Comparison of ENCODE assay signal across 1 cellular context in the genomic region with DNA sequence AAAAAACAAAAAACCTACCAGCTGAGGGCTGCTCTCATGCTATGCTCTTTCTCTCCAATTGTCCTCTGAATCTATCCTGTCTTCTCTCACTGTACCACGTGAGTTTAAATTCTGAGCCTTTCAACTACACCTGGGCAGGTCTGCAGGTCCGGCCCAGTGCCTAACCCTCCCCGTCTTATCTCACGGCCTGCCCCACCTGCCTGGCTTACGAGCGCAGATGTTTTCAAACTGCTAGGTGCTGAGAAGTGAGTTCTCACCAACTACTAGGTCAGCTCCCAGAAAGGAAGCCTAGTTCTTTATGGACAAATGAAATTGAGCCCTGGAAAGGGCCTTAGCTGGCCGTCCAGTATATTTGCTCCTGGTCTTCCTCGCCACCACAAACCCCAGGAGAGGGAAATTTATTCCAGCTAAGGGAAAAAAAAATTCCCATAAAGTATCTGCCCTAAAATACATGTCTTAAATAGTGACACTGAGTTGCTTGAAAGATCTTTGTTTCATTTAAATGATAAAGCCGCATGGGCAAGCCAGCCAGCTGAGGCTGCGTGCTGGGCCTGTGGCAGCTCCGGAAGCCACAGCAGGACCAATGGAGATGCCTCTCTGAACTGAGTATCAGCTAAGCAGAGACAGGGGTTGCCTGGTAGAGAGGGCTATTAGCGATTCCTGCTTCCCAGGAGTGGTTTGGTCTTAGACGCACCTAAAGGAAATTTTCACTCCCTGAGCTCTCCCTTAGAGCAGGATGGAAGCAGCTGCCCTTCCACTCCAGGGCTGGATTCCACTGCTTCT.
TF ChIP-seq lines count a peak whose summit lies in the region.

No MANE protein-coding gene starts in this region.

TF ChIP-seq in GM23338, 12 proteins besides CTCF, POLR2A, EP300 and RAD21 (continued from another document):
- TF ChIP-seq, protein P1, sequence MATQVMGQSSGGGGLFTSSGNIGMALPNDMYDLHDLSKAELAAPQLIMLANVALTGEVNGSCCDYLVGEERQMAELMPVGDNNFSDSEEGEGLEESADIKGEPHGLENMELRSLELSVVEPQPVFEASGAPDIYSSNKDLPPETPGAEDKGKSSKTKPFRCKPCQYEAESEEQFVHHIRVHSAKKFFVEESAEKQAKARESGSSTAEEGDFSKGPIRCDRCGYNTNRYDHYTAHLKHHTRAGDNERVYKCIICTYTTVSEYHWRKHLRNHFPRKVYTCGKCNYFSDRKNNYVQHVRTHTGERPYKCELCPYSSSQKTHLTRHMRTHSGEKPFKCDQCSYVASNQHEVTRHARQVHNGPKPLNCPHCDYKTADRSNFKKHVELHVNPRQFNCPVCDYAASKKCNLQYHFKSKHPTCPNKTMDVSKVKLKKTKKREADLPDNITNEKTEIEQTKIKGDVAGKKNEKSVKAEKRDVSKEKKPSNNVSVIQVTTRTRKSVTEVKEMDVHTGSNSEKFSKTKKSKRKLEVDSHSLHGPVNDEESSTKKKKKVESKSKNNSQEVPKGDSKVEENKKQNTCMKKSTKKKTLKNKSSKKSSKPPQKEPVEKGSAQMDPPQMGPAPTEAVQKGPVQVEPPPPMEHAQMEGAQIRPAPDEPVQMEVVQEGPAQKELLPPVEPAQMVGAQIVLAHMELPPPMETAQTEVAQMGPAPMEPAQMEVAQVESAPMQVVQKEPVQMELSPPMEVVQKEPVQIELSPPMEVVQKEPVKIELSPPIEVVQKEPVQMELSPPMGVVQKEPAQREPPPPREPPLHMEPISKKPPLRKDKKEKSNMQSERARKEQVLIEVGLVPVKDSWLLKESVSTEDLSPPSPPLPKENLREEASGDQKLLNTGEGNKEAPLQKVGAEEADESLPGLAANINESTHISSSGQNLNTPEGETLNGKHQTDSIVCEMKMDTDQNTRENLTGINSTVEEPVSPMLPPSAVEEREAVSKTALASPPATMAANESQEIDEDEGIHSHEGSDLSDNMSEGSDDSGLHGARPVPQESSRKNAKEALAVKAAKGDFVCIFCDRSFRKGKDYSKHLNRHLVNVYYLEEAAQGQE (IDR thresholded peaks at IDR 0.05; ENCODE audit: unreplicated experiment) = no peak
- TF ChIP-seq STAT1 (IDR thresholded peaks at IDR 0.05; ENCODE audit: unreplicated experiment) (no peak), NANOG (IDR thresholded peaks at IDR 0.05; ENCODE audit: borderline replicate concordance) (no peak), POLR2AphosphoS5 (IDR thresholded peaks at IDR 0.05; ENCODE audit: low read depth) (no peak)
- TF ChIP-seq, protein P2, sequence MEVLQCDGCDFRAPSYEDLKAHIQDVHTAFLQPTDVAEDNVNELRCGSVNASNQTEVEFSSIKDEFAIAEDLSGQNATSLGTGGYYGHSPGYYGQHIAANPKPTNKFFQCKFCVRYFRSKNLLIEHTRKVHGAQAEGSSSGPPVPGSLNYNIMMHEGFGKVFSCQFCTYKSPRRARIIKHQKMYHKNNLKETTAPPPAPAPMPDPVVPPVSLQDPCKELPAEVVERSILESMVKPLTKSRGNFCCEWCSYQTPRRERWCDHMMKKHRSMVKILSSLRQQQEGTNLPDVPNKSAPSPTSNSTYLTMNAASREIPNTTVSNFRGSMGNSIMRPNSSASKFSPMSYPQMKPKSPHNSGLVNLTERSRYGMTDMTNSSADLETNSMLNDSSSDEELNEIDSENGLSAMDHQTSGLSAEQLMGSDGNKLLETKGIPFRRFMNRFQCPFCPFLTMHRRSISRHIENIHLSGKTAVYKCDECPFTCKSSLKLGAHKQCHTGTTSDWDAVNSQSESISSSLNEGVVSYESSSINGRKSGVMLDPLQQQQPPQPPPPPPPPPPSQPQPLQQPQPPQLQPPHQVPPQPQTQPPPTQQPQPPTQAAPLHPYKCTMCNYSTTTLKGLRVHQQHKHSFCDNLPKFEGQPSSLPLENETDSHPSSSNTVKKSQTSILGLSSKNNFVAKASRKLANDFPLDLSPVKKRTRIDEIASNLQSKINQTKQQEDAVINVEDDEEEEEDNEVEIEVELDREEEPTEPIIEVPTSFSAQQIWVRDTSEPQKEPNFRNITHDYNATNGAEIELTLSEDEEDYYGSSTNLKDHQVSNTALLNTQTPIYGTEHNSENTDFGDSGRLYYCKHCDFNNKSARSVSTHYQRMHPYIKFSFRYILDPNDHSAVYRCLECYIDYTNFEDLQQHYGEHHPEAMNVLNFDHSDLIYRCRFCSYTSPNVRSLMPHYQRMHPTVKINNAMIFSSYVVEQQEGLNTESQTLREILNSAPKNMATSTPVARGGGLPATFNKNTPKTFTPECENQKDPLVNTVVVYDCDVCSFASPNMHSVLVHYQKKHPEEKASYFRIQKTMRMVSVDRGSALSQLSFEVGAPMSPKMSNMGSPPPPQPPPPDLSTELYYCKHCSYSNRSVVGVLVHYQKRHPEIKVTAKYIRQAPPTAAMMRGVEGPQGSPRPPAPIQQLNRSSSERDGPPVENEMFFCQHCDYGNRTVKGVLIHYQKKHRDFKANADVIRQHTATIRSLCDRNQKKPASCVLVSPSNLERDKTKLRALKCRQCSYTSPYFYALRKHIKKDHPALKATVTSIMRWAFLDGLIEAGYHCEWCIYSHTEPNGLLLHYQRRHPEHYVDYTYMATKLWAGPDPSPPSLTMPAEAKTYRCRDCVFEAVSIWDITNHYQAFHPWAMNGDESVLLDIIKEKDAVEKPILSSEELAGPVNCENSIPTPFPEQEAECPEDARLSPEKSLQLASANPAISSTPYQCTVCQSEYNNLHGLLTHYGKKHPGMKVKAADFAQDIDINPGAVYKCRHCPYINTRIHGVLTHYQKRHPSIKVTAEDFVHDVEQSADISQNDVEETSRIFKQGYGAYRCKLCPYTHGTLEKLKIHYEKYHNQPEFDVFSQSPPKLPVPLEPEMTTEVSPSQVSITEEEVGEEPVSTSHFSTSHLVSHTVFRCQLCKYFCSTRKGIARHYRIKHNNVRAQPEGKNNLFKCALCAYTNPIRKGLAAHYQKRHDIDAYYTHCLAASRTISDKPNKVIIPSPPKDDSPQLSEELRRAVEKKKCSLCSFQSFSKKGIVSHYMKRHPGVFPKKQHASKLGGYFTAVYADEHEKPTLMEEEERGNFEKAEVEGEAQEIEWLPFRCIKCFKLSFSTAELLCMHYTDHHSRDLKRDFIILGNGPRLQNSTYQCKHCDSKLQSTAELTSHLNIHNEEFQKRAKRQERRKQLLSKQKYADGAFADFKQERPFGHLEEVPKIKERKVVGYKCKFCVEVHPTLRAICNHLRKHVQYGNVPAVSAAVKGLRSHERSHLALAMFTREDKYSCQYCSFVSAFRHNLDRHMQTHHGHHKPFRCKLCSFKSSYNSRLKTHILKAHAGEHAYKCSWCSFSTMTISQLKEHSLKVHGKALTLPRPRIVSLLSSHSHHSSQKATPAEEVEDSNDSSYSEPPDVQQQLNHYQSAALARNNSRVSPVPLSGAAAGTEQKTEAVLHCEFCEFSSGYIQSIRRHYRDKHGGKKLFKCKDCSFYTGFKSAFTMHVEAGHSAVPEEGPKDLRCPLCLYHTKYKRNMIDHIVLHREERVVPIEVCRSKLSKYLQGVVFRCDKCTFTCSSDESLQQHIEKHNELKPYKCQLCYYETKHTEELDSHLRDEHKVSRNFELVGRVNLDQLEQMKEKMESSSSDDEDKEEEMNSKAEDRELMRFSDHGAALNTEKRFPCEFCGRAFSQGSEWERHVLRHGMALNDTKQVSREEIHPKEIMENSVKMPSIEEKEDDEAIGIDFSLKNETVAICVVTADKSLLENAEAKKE (CRISPR knock-in tag; IDR thresholded peaks at IDR 0.05) = no peak
